In genomic region chr1:172429324-172430127, GRCh38 we compare ENCODE assay signal across 8 cellular contexts. TPM values are rescaled to one million over a fixed set of nuclear protein-coding genes. Genes with fewer than 3 reads are reported as not detected.
DNase-seq lines count a peak whose midpoint lies in the region; ATAC-seq, FAIRE-seq and TF ChIP-seq lines count a peak whose summit lies in the region.
"Had no signal": no experiment of that assay in that cellular context is flagged by ENCODE, and none has a peak within 500 bp of the region (broad histone marks: within the 10 kb centered on the region; RNA-seq: fewer than 3 reads in every experiment).

No MANE protein-coding gene starts in this region.

- no peaks in the 10 kb centered on the region for H4K20me1 ChIP-seq in PC-3 (ENCODE audit: low read length)
- no peaks in the 10 kb centered on the region for H4K20me1 ChIP-seq in GM12878 (ENCODE audit: control insufficient read depth, insufficient read depth)

- peak; percentile 67 for TF ChIP-seq RAD21 in GM12878 (IDR thresholded peaks at IDR 0.05; ENCODE audit: insufficient read depth, low read depth, low read length)

- BruUV-seq in PC-3 (replicated peaks; lab: Mats Ljungman, UMichigan) = no TSS peak
- BruUV-seq in GM12878 (replicated peaks; lab: Mats Ljungman, UMichigan) = no TSS peak

- intact Hi-C loops in PC-3 (cut with micrococcal nuclease) (loop anchor here (1.0 to 10.0 kb wide), 10 partner anchors 15 to 712 kb away; partner anchors contain the start of gene PIGC), GM12878 (cut with micrococcal nuclease; ENCODE audit: unreplicated experiment) (loop anchor here (1.0 to 10.0 kb wide), 3 partner anchors 339 to 625 kb away; no protein-coding TSS in a partner anchor)

- CTCF ChIA-PET in PC-3 (lab: Charles Lee) = interaction anchor here (0.6 to 1.4 kb wide), 7 partner anchors 15 to 774 kb away, joined by 3 to 13 read pairs (median 4); no protein-coding TSS in a partner anchor
- CTCF ChIA-PET in GM12878 (lab: Yijun Ruan, JAX) = interaction anchor here (0.6 to 7.1 kb wide), 20 partner anchors 9 to 916 kb away, joined by 3 to 66 read pairs (median 4); partner anchors contain the start of genes C1orf105 and PIGC

- peak; percentile 100 for TF ChIP-seq CTCF in PC-3 (conservative IDR thresholded peaks at IDR 0.05; ENCODE audit: low read depth, low read length)
- peak; percentile 56 to 75 (median 65) for TF ChIP-seq CTCF in GM12878 (IDR thresholded peaks at IDR 0.05 in 2 of 3, conservative IDR thresholded peaks at IDR 0.05 in 1 of 3; ENCODE audit: control insufficient read depth in 2 of 3, extremely low read depth in 1 of 3, insufficient read depth in 1 of 3, low read depth in 3 of 3, low read length in 3 of 3)

- H3K9ac ChIP-seq in PC-3 (ENCODE audit: low read length) = no peak overlapping the region
- no peak overlapping the region for H3K9ac ChIP-seq in GM12878 (ENCODE audit: control insufficient read depth, insufficient read depth, low read length)

- DNase-seq in GDM1 (lab: John Stamatoyannopoulos, UW) = peak; percentile 45
- DNase-seq in Kasumi-1 (lab: John Stamatoyannopoulos, UW) = peak; percentile 66 to 80
- DNase-seq in PC-3 = peak; percentile 99
- DNase-seq in GM12878 (ENCODE audit: low read depth, low spot score) = peak; percentile 34
- DNase-seq in iPS-NIHi7 (ENCODE audit: extremely low spot score) = peak; percentile 50

- no peak overlapping the region for H2AFZ ChIP-seq in PC-3 (ENCODE audit: low read length)
- no peak overlapping the region; the same call in 1 of the 2 replicates for H2AFZ ChIP-seq in GM12878 (ENCODE audit: control insufficient read depth, low read depth, low read length)

- H3K27ac ChIP-seq in PC-3 (ENCODE audit: low read length) (no peak overlapping the region), GM12878 (ENCODE audit: control insufficient read depth, insufficient read depth) (no peak overlapping the region)

- peaks cover 12% of the 10 kb centered on the region for H3K36me3 Mint-ChIP-seq in stimulated activated memory B cell treated with anti-CD40 and anti-IgM and Interleukin-4, amounts not matched to agents 10 μg/mL and 1 μg/mL and 100 μg/mL, for 72 hours

- SMC1A ChIA-PET in GM12878 (lab: Charles Lee; ENCODE audit: uncharacterized antibody, unreplicated experiment) = interaction anchor here (0.9 to 3.2 kb wide), 8 partner anchors 14 to 444 kb away, joined by 3 to 13 read pairs (median 4); partner anchors contain the start of gene PIGC

- ATAC-seq in PC-3 = peak; percentile 76
- ATAC-seq in GM12878 = peak; percentile 85
- ATAC-seq in stimulated activated memory B cell treated with anti-CD40 and anti-IgM and Interleukin-4, amounts not matched to agents 10 μg/mL and 1 μg/mL and 100 μg/mL, for 72 hours = peak; percentile 65
- ATAC-seq in GM19023 (IDR thresholded peaks at IDR 0.05; ENCODE audit: unreplicated experiment) = no peak

- H3K27ac Mint-ChIP-seq in stimulated activated memory B cell treated with anti-CD40 and anti-IgM and Interleukin-4, amounts not matched to agents 10 μg/mL and 1 μg/mL and 100 μg/mL, for 72 hours = no peak overlapping the region
- H3K27ac Mint-ChIP-seq: activated naive CD8-positive, alpha-beta T cell had no signal

- H3K4me2 ChIP-seq in PC-3 (ENCODE audit: low read length) (no peak overlapping the region), GM12878 (ENCODE audit: control insufficient read depth, insufficient read depth) (no peak overlapping the region)

- no peaks in the 10 kb centered on the region for H3K36me3 ChIP-seq in PC-3 (ENCODE audit: low read depth, low read length)
- no peaks in the 10 kb centered on the region for H3K36me3 ChIP-seq in GM12878 (ENCODE audit: control insufficient read depth in 2 of 2, insufficient read depth in 2 of 2, low read length in 1 of 2)

- H3K4me3 ChIP-seq in PC-3 (ENCODE audit: low read length) = no peak overlapping the region
- no peak overlapping the region for H3K4me3 ChIP-seq in GM12878

- H3K9me3 ChIP-seq in PC-3 (ENCODE audit: low read length) = no peaks in the 10 kb centered on the region
- no peaks in the 10 kb centered on the region; the same call in 2 of the 3 replicates for H3K9me3 ChIP-seq in GM12878 (replicated peaks; ENCODE audit: control insufficient read depth, insufficient read depth, low read length)

- H3K9me2 ChIP-seq in PC-3 (replicated peaks; ENCODE audit: low read length) = no peaks in the 10 kb centered on the region

- peak; percentile 93 for FAIRE-seq in GM12878 (lab: Jason Lieb, UNC)

- H3K9me3 Mint-ChIP-seq in stimulated activated memory B cell treated with anti-CD40 and anti-IgM and Interleukin-4, amounts not matched to agents 10 μg/mL and 1 μg/mL and 100 μg/mL, for 72 hours = no peaks in the 10 kb centered on the region

- TF ChIP-seq POLR2A in GM12878 (IDR thresholded peaks at IDR 0.05; ENCODE audit: low read depth, low read length) = no peak

- RAD21 ChIA-PET in GM12878 (lab: Charles Lee; ENCODE audit: unreplicated experiment) = interaction anchor here (0.6 to 2.5 kb wide), 3 partner anchors 14 to 427 kb away, joined by 3 to 11 read pairs (median 3); partner anchors contain the start of gene PIGC

- H3K27me3 Mint-ChIP-seq in stimulated activated memory B cell treated with anti-CD40 and anti-IgM and Interleukin-4, amounts not matched to agents 10 μg/mL and 1 μg/mL and 100 μg/mL, for 72 hours = no peaks in the 10 kb centered on the region
- H3K27me3 Mint-ChIP-seq: activated naive CD8-positive, alpha-beta T cell had no signal

- H3F3A ChIP-seq in PC-3 (ENCODE audit: low read length, unreplicated experiment) = no peaks in the 10 kb centered on the region

- H3K4me1 Mint-ChIP-seq in stimulated activated memory B cell treated with anti-CD40 and anti-IgM and Interleukin-4, amounts not matched to agents 10 μg/mL and 1 μg/mL and 100 μg/mL, for 72 hours = peaks cover 24% of the 10 kb centered on the region

- POLR2A ChIA-PET in PC-3 (lab: Charles Lee; ENCODE audit: unreplicated experiment) = interaction anchor here (0.5 to 1.1 kb wide), 2 partner anchors 13 to 14 kb away, joined by 3 read pairs; partner anchors contain the start of gene PIGC
- POLR2A ChIA-PET in GM12878 (lab: Charles Lee) = no interaction called here

- WGBS in GM12878 (ENCODE audit: insufficient coverage, insufficient replicate concordance, low lambda C conversion rate, missing lambda C conversion rate) = 94% methylated on average over 1 of the region's 1 CpG

- H3K4me3 Mint-ChIP-seq in stimulated activated memory B cell treated with anti-CD40 and anti-IgM and Interleukin-4, amounts not matched to agents 10 μg/mL and 1 μg/mL and 100 μg/mL, for 72 hours = no peak overlapping the region
- H3K4me3 Mint-ChIP-seq: activated naive CD8-positive, alpha-beta T cell had no signal

- H3K79me2 ChIP-seq in PC-3 (ENCODE audit: low read length) (no peaks in the 10 kb centered on the region), GM12878 (ENCODE audit: control insufficient read depth, insufficient read depth, low read length) (no peaks in the 10 kb centered on the region)

- H3K27me3 ChIP-seq in PC-3 (ENCODE audit: low read length) (no peaks in the 10 kb centered on the region), GM12878 (replicated peaks in 1 of 2; ENCODE audit: control insufficient read depth in 2 of 2, insufficient read depth in 2 of 2, low read length in 1 of 2) (no peaks in the 10 kb centered on the region)

- no peak for TF ChIP-seq EP300 in GM12878 (IDR thresholded peaks at IDR 0.05; ENCODE audit: borderline replicate concordance in 1 of 2, control insufficient read depth in 1 of 2, low read depth in 2 of 2, low read length in 2 of 2)

- H3K4me1 ChIP-seq in PC-3 (ENCODE audit: insufficient read depth, low read length) = peaks cover 20% of the 10 kb centered on the region
- H3K4me1 ChIP-seq in GM12878 (ENCODE audit: control insufficient read depth, insufficient read depth, low read length) = peaks cover 8% of the 10 kb centered on the region

- in situ Hi-C loops in GM12878 (cut with MboI) = loop anchor here (5.0 to 25.0 kb wide), 2 partner anchors 432 to 642 kb away; partner anchors contain the start of gene METTL13

TF ChIP-seq in GM12878, 131 proteins besides CTCF, POLR2A, EP300 and RAD21 (continues in another document):
- TF ChIP-seq SUPT20H (IDR thresholded peaks at IDR 0.05; ENCODE audit: borderline replicate concordance, control insufficient read depth, low read depth, low read length) = no peak

RNA-seq across cellular contexts. Expression of gene C1orf105, which starts 9.0 kb away (rescaled TPM):
- total RNA-seq in PC-3 (2014; rRNA removed) (not detected in 2 replicates), GM12878 (2014; rRNA removed) (not detected in 2 replicates), GM12878 (2014; rRNA removed; fragmentation: Illumina TruSeq; extraction: Trizol) (not detected in 2 replicates), GM12878 (2021) (not detected in 2 replicates)
- not detected in 2 replicates for total RNA-seq in GM12878 (2013; cell fraction: nucleolus; rRNA removed)
- not detected for polyA plus RNA-seq in GM12878 (2011; ENCODE audit: low read depth)
- polyA plus RNA-seq in GM12878 (2011; rRNA removed) (not detected in 2 replicates), GM12878 (2014; fragmentation: Illumina TruSeq; extraction: Trizol) (not detected in 2 replicates), GM12878 (2014; fragmentation: Nextera tagmentation; extraction: Ambion mirVana) (not detected), GM12878 (2014; rRNA removed) (not detected in 2 replicates), GM12878 (2016; fragmentation: Nextera tagmentation; extraction: Ambion mirVana) (not detected)
- not detected in 2 replicates for polyA plus RNA-seq in GM12878 (2011; cell fraction: cytosol; rRNA removed)
- not detected in 2 replicates for polyA plus RNA-seq in GM12878 (2011; cell fraction: nucleus; rRNA removed)
- not detected in 2 replicates for polyA plus RNA-seq in GM12878 (2012)
- not detected in 2 replicates for polyA minus RNA-seq in GM12878 (2011; rRNA and poly(A)+ RNA removed)
- not detected in 2 replicates for polyA minus RNA-seq in GM12878 (2011; cell fraction: cytosol; rRNA and poly(A)+ RNA removed)
- not detected in 2 replicates for polyA minus RNA-seq in GM12878 (2011; cell fraction: nucleus; rRNA and poly(A)+ RNA removed)

RNA-seq across cellular contexts. Expression of gene PIGC, which starts 14.3 kb away (rescaled TPM):
- total RNA-seq in PC-3 (2014; rRNA removed) (57.5 and 70.5 TPM in 2 replicates), GM12878 (2014; rRNA removed) (11.2 and 14.6 TPM in 2 replicates), GM12878 (2014; rRNA removed; fragmentation: Illumina TruSeq; extraction: Trizol) (13.7 and 14.6 TPM in 2 replicates), GM12878 (2021) (11.0 and 11.3 TPM in 2 replicates)
- 22.5 and 25.7 TPM in 2 replicates for total RNA-seq in GM12878 (2013; cell fraction: nucleolus; rRNA removed)
- polyA plus RNA-seq in GM12878 (2011; ENCODE audit: low read depth) = 12.4 TPM
- polyA plus RNA-seq in GM12878 (2011; rRNA removed) (34.7 and 37.3 TPM in 2 replicates), GM12878 (2014; fragmentation: Illumina TruSeq; extraction: Trizol) (16.0 and 20.1 TPM in 2 replicates), GM12878 (2014; fragmentation: Nextera tagmentation; extraction: Ambion mirVana) (10 to 100 TPM; 23.3 to 29.7 TPM), GM12878 (2014; rRNA removed) (12.4 and 12.6 TPM in 2 replicates), GM12878 (2016; fragmentation: Nextera tagmentation; extraction: Ambion mirVana) (10 to 100 TPM; 26.1 to 26.8 TPM)
- 32.3 and 36.8 TPM in 2 replicates for polyA plus RNA-seq in GM12878 (2011; cell fraction: cytosol; rRNA removed)
- 20.8 and 25.0 TPM in 2 replicates for polyA plus RNA-seq in GM12878 (2011; cell fraction: nucleus; rRNA removed)
- 17.1 and 17.9 TPM in 2 replicates for polyA plus RNA-seq in GM12878 (2012)
- polyA minus RNA-seq in GM12878 (2011; rRNA and poly(A)+ RNA removed) = 43.6 and 50.8 TPM in 2 replicates
- 11.2 and 12.1 TPM in 2 replicates for polyA minus RNA-seq in GM12878 (2011; cell fraction: cytosol; rRNA and poly(A)+ RNA removed)
- polyA minus RNA-seq in GM12878 (2011; cell fraction: nucleus; rRNA and poly(A)+ RNA removed) = 20.8 and 26.7 TPM in 2 replicates

Comparison
In these comparisons a context has a peak if more than half of its experiments do, and no peak if none do; other contexts are left out.
1. DNase-seq: peak in every context shown above with its lines; median percentile 99 in PC-3; 73 in Kasumi-1; 50 in iPS-NIHi7; 45 in GDM1; 34 in GM12878.